In genomic region chr5:95941756-95942155, GRCh38 we compare ENCODE assay signal across 20 cellular contexts. TPM values are rescaled to one million over a fixed set of nuclear protein-coding genes. Genes with fewer than 3 reads are reported as not detected.
DNase-seq lines count a peak whose midpoint lies in the region; ATAC-seq and TF ChIP-seq lines count a peak whose summit lies in the region.
"Had no signal": no experiment of that assay in that cellular context is flagged by ENCODE, and none has a peak within 500 bp of the region (broad histone marks: within the 10 kb centered on the region; RNA-seq: fewer than 3 reads in every experiment).

No MANE protein-coding gene starts in this region.

- no peaks in the 10 kb centered on the region for H3K27me3 ChIP-seq in HUES48 (ENCODE audit: control insufficient read depth, insufficient read depth, low read length)

- no peaks in the 10 kb centered on the region for H3K27me3 Mint-ChIP-seq in progenitor cell of endocrine pancreas
- H3K27me3 Mint-ChIP-seq: brain had no signal

- in situ Hi-C loops in SK-MEL-5 (cut with HindIII; ENCODE audit: low pct_unique_long_range_greater_than_20kb, low sequenced_read_pairs): no loop called here

- TF ChIP-seq CTCF in fibroblast of villous mesenchyme (IDR thresholded peaks at IDR 0.05; ENCODE audit: insufficient read depth, low read depth, low read length): no peak
- no peak for TF ChIP-seq CTCF in progenitor cell of endocrine pancreas (IDR thresholded peaks at IDR 0.05; ENCODE audit: unreplicated experiment)

- H3K9ac ChIP-seq in HUES48 (ENCODE audit: low read depth, low read length): no peak overlapping the region

- no peaks in the 10 kb centered on the region for H3K36me3 ChIP-seq in HUES48 (ENCODE audit: control insufficient read depth, insufficient read depth, low read length)

- H3K4me1 Mint-ChIP-seq in progenitor cell of endocrine pancreas (ENCODE audit: low read depth): peaks cover 68% of the 10 kb centered on the region

- no peaks in the 10 kb centered on the region for H3K9me3 Mint-ChIP-seq in progenitor cell of endocrine pancreas (ENCODE audit: low read depth)
- H3K9me3 Mint-ChIP-seq: brain had no signal

- peaks cover 30% of the 10 kb centered on the region for H3K4me1 ChIP-seq in HUES48 (ENCODE audit: control insufficient read depth, insufficient read depth, low read length)

- no peak overlapping the region for H3K4me3 ChIP-seq in HUES48 (ENCODE audit: low read depth, low read length)
- no peak overlapping the region for H3K4me3 ChIP-seq in fibroblast of villous mesenchyme (ENCODE audit: low read depth, low read length)

- peaks cover 17% of the 10 kb centered on the region for H3K36me3 Mint-ChIP-seq in progenitor cell of endocrine pancreas (ENCODE audit: insufficient read depth)
- H3K36me3 Mint-ChIP-seq: brain had no signal

- no peak overlapping the region for H3K4me3 Mint-ChIP-seq in progenitor cell of endocrine pancreas (ENCODE audit: low read depth)
- H3K4me3 Mint-ChIP-seq: brain; T-helper 1 cell treated with Interleukin-12 subunit alpha and Interleukin-12 subunit beta and Interleukin-4 antibody, amounts not matched to agents 30 μg/mL and 1 μg/mL, for 36 hours had no signal

- peak; percentile 15 for DNase-seq in SK-MEL-5 (ENCODE audit: low read depth, low spot score)
- peak; percentile 81 for DNase-seq in fibroblast of villous mesenchyme (ENCODE audit: low read depth)
- DNase-seq in progenitor cell of endocrine pancreas (ENCODE audit: low spot score, unreplicated experiment): no peak
- DNase-seq in NCI-H524 (lab: John Stamatoyannopoulos, UW): no peak
- no peak for DNase-seq in NCI-H1048 (lab: John Stamatoyannopoulos, UW)
- DNase-seq: activated CD4-positive, alpha-beta T cell treated with anti-CD3 and anti-CD28 coated beads for 1 hour; activated CD8-positive, alpha-beta memory T cell treated with anti-CD3 and anti-CD28 coated beads, Interleukin-2, amount 50 U/mL, for 4 hours; activated naive CD4-positive, alpha-beta T cell; DND-41; islet precursor cell; NCI-H1436; NCI-H526 treated with DMSO at 0.1 percent for 48 hours; posterior cingulate gyrus; RPMI8226 had no signal

- peak overlapping the region; percentile 73 for H3K27ac Mint-ChIP-seq in progenitor cell of endocrine pancreas
- H3K27ac Mint-ChIP-seq: T-helper 1 cell treated with Interleukin-12 subunit alpha and Interleukin-12 subunit beta and Interleukin-4 antibody, amounts not matched to agents 30 μg/mL and 1 μg/mL, for 36 hours had no signal

- ATAC-seq in GM19397 (IDR thresholded peaks at IDR 0.05; ENCODE audit: unreplicated experiment): no peak
- ATAC-seq: HCT116 had no signal

- no peaks in the 10 kb centered on the region for H3K9me3 ChIP-seq in HUES48 (ENCODE audit: control insufficient read depth, insufficient read depth, low read length)

- H3K27ac ChIP-seq in HUES48 (ENCODE audit: low read depth, low read length): peak overlapping the region; percentile 65
- H3K27ac ChIP-seq: C4-2B had no signal

RNA-seq across cellular contexts. Expression of gene ELL2, which starts 19.9 kb away (rescaled TPM):
- total RNA-seq in SK-MEL-5 (2014; rRNA removed; shearing (Covaris generic)): 9.6 and 11.2 TPM in 2 replicates
- 6.9 and 8.1 TPM in 2 replicates for polyA plus RNA-seq in SK-MEL-5 (2015; cell fraction: cytosol; rRNA removed)
- polyA plus RNA-seq in SK-MEL-5 (2015; cell fraction: nucleus; rRNA removed): 6.8 and 7.5 TPM in 2 replicates
- total RNA-seq in fibroblast of villous mesenchyme: 136 and 302 TPM in 2 replicates
- 124 and 145 TPM in 2 replicates for total RNA-seq in progenitor cell of endocrine pancreas

Comparison
In these comparisons a context has a peak if more than half of its experiments do, and no peak if none do; other contexts are left out.
1. DNase-seq: peak in SK-MEL-5 (single experiment) and fibroblast of villous mesenchyme (single experiment); none in progenitor cell of endocrine pancreas (single experiment), NCI-H524 (0 of 2) and NCI-H1048 (single experiment).
2. RNA of gene ELL2, which starts 19.9 kb away (total RNA-seq): 136 to 302 TPM in fibroblast of villous mesenchyme and 124 to 145 TPM in progenitor cell of endocrine pancreas; 9.6 to 11.2 TPM in SK-MEL-5; every median in the first group is over 10 times any median in the second.